In genomic region chr3:187994221-187995085, GRCh38 we compare ENCODE assay signal across 12 cellular contexts.
A peak's percentile ranks its signal among the peaks of the same experiment; 100 is the strongest.
DNase-seq lines count a peak whose midpoint lies in the region; ATAC-seq and TF ChIP-seq lines count a peak whose summit lies in the region.
"Had no signal": no experiment of that assay in that cellular context is flagged by ENCODE, and none has a peak within 500 bp of the region (broad histone marks: within the 10 kb centered on the region; RNA-seq: fewer than 3 reads in every experiment).

No MANE protein-coding gene starts in this region.

- H3K36me3 Mint-ChIP-seq in HFFc6 (ENCODE audit: low read depth): peaks cover 5% of the 10 kb centered on the region; the same call in 1 of the 2 replicates
- H3K36me3 Mint-ChIP-seq in activated T-helper 17 cell treated with anti-CD3 and anti-CD28 coated beads, Interleukin-2, amount 50 U/mL, for 72 hours (ENCODE audit: low read depth): no peaks in the 10 kb centered on the region

- peak overlapping the region; percentile 85 for H3K27ac Mint-ChIP-seq in HFFc6
- peak overlapping the region; percentile 72 for H3K27ac Mint-ChIP-seq in activated T-helper 17 cell treated with anti-CD3 and anti-CD28 coated beads, Interleukin-2, amount 50 U/mL, for 72 hours

- peaks cover 74% of the 10 kb centered on the region for H3K4me1 Mint-ChIP-seq in HFFc6 (ENCODE audit: low read depth)
- H3K4me1 Mint-ChIP-seq in activated T-helper 17 cell treated with anti-CD3 and anti-CD28 coated beads, Interleukin-2, amount 50 U/mL, for 72 hours: peaks cover 41% of the 10 kb centered on the region

- H3K9me3 Mint-ChIP-seq in HFFc6: no peaks in the 10 kb centered on the region
- H3K9me3 Mint-ChIP-seq in activated T-helper 17 cell treated with anti-CD3 and anti-CD28 coated beads, Interleukin-2, amount 50 U/mL, for 72 hours: peaks cover 7% of the 10 kb centered on the region

- DNase-seq in AG20443 (ENCODE audit: low spot score): peak; percentile 58
- DNase-seq in HFFc6: peak; percentile 77
- DNase-seq in foreskin melanocyte: peak; percentile 63
- DNase-seq in NCI-H128 (lab: John Stamatoyannopoulos, UW; ENCODE audit: unreplicated experiment): no peak
- no peak for DNase-seq in dermis blood vessel endothelial cell
- DNase-seq: DMS 273 treated with DMSO at 0.1 percent for 48 hours, GOT3, MM.1S, NCI-H510A treated with DMSO at 0.1 percent for 48 hours had no signal

- no peak for TF ChIP-seq CTCF in HFFc6 (IDR thresholded peaks at IDR 0.05)

- peak; percentile 96 for ATAC-seq in activated T-helper 17 cell treated with anti-CD3 and anti-CD28 coated beads, Interleukin-2, amount 50 U/mL, for 72 hours (replicated peaks)
- ATAC-seq in HG02870 (IDR thresholded peaks at IDR 0.05; ENCODE audit: unreplicated experiment): no peak
- no peak for ATAC-seq in HG03378 (IDR thresholded peaks at IDR 0.05; ENCODE audit: unreplicated experiment)

- H3K4me3 Mint-ChIP-seq in HFFc6: peak overlapping the region; percentile 67
- peak overlapping the region; percentile 53 for H3K4me3 Mint-ChIP-seq in activated T-helper 17 cell treated with anti-CD3 and anti-CD28 coated beads, Interleukin-2, amount 50 U/mL, for 72 hours

- H3K27me3 Mint-ChIP-seq in HFFc6 (ENCODE audit: insufficient read depth): no peaks in the 10 kb centered on the region; the same call in 1 of the 2 replicates
- H3K27me3 Mint-ChIP-seq in activated T-helper 17 cell treated with anti-CD3 and anti-CD28 coated beads, Interleukin-2, amount 50 U/mL, for 72 hours: no peaks in the 10 kb centered on the region

Comparison
In these comparisons a context has a peak if more than half of its experiments do, and no peak if none do; other contexts are left out.
1. DNase-seq: peak in AG20443 (single experiment), HFFc6 (single experiment) and foreskin melanocyte (single experiment); none in NCI-H128 (single experiment) and dermis blood vessel endothelial cell (single experiment).